7 cellular contexts compared by ENCODE assay signal in genomic region chr19:41882568-41883462, GRCh38. TPM values are rescaled to one million over a fixed set of nuclear protein-coding genes. Genes with fewer than 3 reads are reported as not detected.
DNase-seq lines count a peak whose midpoint lies in the region; ATAC-seq and TF ChIP-seq lines count a peak whose summit lies in the region.

TSS of gene ARHGEF1 (plus strand) at chr19:41883184. CDS start at chr19:41888083, 4,899 bp downstream.

- DNase-seq in NCI-H2171 (lab: John Stamatoyannopoulos, UW), result peak; percentile 41
- peak; percentile 46 for DNase-seq in activated T-cell treated with anti-CD3 and anti-CD28 coated beads for 4 hours
- peak; percentile 80 for DNase-seq in naive B cell
- peak; percentile 92 for DNase-seq in upper lobe of right lung

- peak within 1 kb of the TSS; percentile 90 to 91 for H3K27ac ChIP-seq in esophagus (ENCODE audit: low read depth in 2 of 2, low read length in 1 of 2)
- H3K27ac ChIP-seq in upper lobe of right lung, result peak within 1 kb of the TSS; percentile 94

- H3K27me3 Mint-ChIP-seq in naive B cell, result no peaks in the 10 kb centered on the region

- TF ChIP-seq POLR2A in GM15510 (IDR thresholded peaks at IDR 0.05; ENCODE audit: borderline replicate concordance, extremely low read depth, insufficient read length), result peak; percentile 36

- H3K4me1 Mint-ChIP-seq in naive B cell, result peaks cover 58 to 72% (median 68%) of the 10 kb centered on the region in 3 donors

- H3K4me3 Mint-ChIP-seq in naive B cell, result peak within 1 kb of the TSS; percentile 92 to 100 (median 100)

- ATAC-seq in naive B cell (ENCODE audit: low read depth in 2 of 2) (peak; percentile 21 to 25), upper lobe of right lung (peak; percentile 56), HG02884 (IDR thresholded peaks at IDR 0.05; ENCODE audit: unreplicated experiment) (no peak)

- H3K9me3 Mint-ChIP-seq in naive B cell, result no peaks in the 10 kb centered on the region

- H3K4me3 ChIP-seq in esophagus (ENCODE audit: low read depth in 1 of 2, low read length in 2 of 2), result peak within 1 kb of the TSS; percentile 78 to 88
- H3K4me3 ChIP-seq in upper lobe of right lung, result peak within 1 kb of the TSS; percentile 99

- H3K36me3 Mint-ChIP-seq in naive B cell, result peaks cover 0 to 19% of the 10 kb centered on the region in 2 donors

- H3K9me3 ChIP-seq in esophagus (ENCODE audit: control insufficient read depth in 2 of 2, insufficient read depth in 1 of 2, low read depth in 1 of 2, low read length in 1 of 2), result no peaks in the 10 kb centered on the region
- H3K9me3 ChIP-seq in upper lobe of right lung, result no peaks in the 10 kb centered on the region

- intact Hi-C loops in upper lobe of right lung (cut with DNase I), result no loop called here

- H3K36me3 ChIP-seq in esophagus (ENCODE audit: control insufficient read depth in 2 of 2, insufficient read depth in 2 of 2, low read length in 1 of 2) (no peaks in the 10 kb centered on the region), upper lobe of right lung (no peaks in the 10 kb centered on the region)

- H3K27me3 ChIP-seq in esophagus (ENCODE audit: control insufficient read depth in 1 of 2, insufficient read depth in 2 of 2, low read length in 2 of 2) (no peaks in the 10 kb centered on the region), upper lobe of right lung (no peaks in the 10 kb centered on the region)

- no peak for TF ChIP-seq CTCF in upper lobe of right lung (IDR thresholded peaks at IDR 0.05)

- WGBS in esophagus, 2 donors, result 1 to 3% methylated on average over 52 to 80 of the region's 80 CpGs

- H3K27ac Mint-ChIP-seq in naive B cell, result peak within 1 kb of the TSS; percentile 83 to 100 (median 100)

- H3K4me1 ChIP-seq in esophagus (ENCODE audit: control insufficient read depth in 2 of 2, insufficient read depth in 2 of 2, low read length in 1 of 2) (peaks cover 0 to 10% of the 10 kb centered on the region in 2 donors), upper lobe of right lung (peaks cover 41% of the 10 kb centered on the region)

RNA-seq across cellular contexts. Expression of gene ARHGEF1, which starts in this region (rescaled TPM):
- polyA plus RNA-seq in esophagus (100 to 1,000 TPM in 1 of 2 donors, 10 to 100 TPM in 1; 51.2 to 104 TPM), naive B cell (ENCODE audit: low read depth in 6 of 6) (100 to 1,000 TPM; 110 to 220 (median 122) TPM)
- total RNA-seq in upper lobe of right lung, result 197 TPM

Comparison
In these comparisons a context has a peak if more than half of its experiments do, and no peak if none do; other contexts are left out.
1. DNase-seq: peak in every context shown above with its lines; median percentile 92 in upper lobe of right lung; 80 in naive B cell; 46 in activated T-cell treated with anti-CD3 and anti-CD28 coated beads for 4 hours; 41 in NCI-H2171.